ENCODE assay signal across 8 cellular contexts in genomic region chrX:63784902-63785692, GRCh38. TPM values are rescaled to one million over a fixed set of nuclear protein-coding genes. Genes with fewer than 3 reads are reported as not detected.
DNase-seq lines count a peak whose midpoint lies in the region; ATAC-seq and TF ChIP-seq lines count a peak whose summit lies in the region.

TSS of gene ARHGEF9 (minus strand) at chrX:63785214. CDS start at chrX:63785145, 69 bp downstream.

- intact Hi-C loops in right cardiac atrium (cut with DNase I), result no loop called here

- no peaks in the 10 kb centered on the region for H3K9me3 Mint-ChIP-seq in activated naive CD8-positive, alpha-beta T cell treated with anti-CD3 and anti-CD28 coated beads for 36 hours

- H2BK12ac ChIP-seq in trophoblast cell (ENCODE audit: low read length), result no peak within 1 kb of the TSS

- H4K12ac ChIP-seq in trophoblast cell (ENCODE audit: low read depth, low read length), result peak within 1 kb of the TSS; percentile 18

- peak within 1 kb of the TSS; percentile 79 for H3K4me2 ChIP-seq in trophoblast cell (ENCODE audit: low read length)

- POLR2A ChIA-PET in AG04450 (lab: Yijun Ruan, JAX), result no interaction called here

- peak within 1 kb of the TSS; percentile 55 for H3K4me3 Mint-ChIP-seq in activated naive CD8-positive, alpha-beta T cell treated with anti-CD3 and anti-CD28 coated beads for 36 hours

- ATAC-seq in right cardiac atrium (peak; percentile 79 to 82), HG03457 (IDR thresholded peaks at IDR 0.05; ENCODE audit: unreplicated experiment) (no peak), HG03139 (IDR thresholded peaks at IDR 0.05; ENCODE audit: unreplicated experiment) (no peak), GM18519 (IDR thresholded peaks at IDR 0.05; ENCODE audit: low FRiP score, unreplicated experiment) (no peak)

- no peak within 1 kb of the TSS for H2AK5ac ChIP-seq in trophoblast cell (ENCODE audit: low read length)

- H3K79me2 ChIP-seq in trophoblast cell (ENCODE audit: control insufficient read depth, insufficient read depth, low read length, poor library complexity), result no peaks in the 10 kb centered on the region

- H3K9ac ChIP-seq in trophoblast cell (ENCODE audit: low read length), result no peak within 1 kb of the TSS

- H3K4me3 ChIP-seq in AG04450 (ENCODE audit: low read depth, low read length) (peak within 1 kb of the TSS; percentile 37), H7 (ENCODE audit: insufficient read depth, low read depth, low read length) (peak within 1 kb of the TSS; percentile 48), right cardiac atrium (ENCODE audit: low read length) (peak within 1 kb of the TSS; percentile 70), trophoblast cell (ENCODE audit: low read depth, low read length) (no peak within 1 kb of the TSS)

- no peaks in the 10 kb centered on the region for H3K27me3 Mint-ChIP-seq in activated naive CD8-positive, alpha-beta T cell treated with anti-CD3 and anti-CD28 coated beads for 36 hours

- no peak within 1 kb of the TSS for H4K8ac ChIP-seq in trophoblast cell (ENCODE audit: low read depth, low read length)

- no peaks in the 10 kb centered on the region for H3K27me3 ChIP-seq in AG04450 (ENCODE audit: control insufficient read depth, insufficient read depth, low read length)
- no peaks in the 10 kb centered on the region for H3K27me3 ChIP-seq in H7 (ENCODE audit: control insufficient read depth, insufficient read depth, low read length)
- H3K27me3 ChIP-seq in right cardiac atrium (ENCODE audit: control insufficient read depth, insufficient read depth), result no peaks in the 10 kb centered on the region
- no peaks in the 10 kb centered on the region for H3K27me3 ChIP-seq in trophoblast cell (ENCODE audit: insufficient read depth, low read length)

- DNase-seq in AG04450 (ENCODE audit: low read depth, low spot score) (no peak), H7 (peak; percentile 78), right cardiac atrium (peak; percentile 30 to 70 (median 68)), trophoblast cell (no peak)
- DNase-seq in activated naive CD8-positive, alpha-beta T cell treated with anti-CD3 and anti-CD28 coated beads for 36 hours, result no peak

- H2BK5ac ChIP-seq in trophoblast cell (ENCODE audit: low read depth, low read length, poor library complexity), result no peak within 1 kb of the TSS

- H2AFZ ChIP-seq in trophoblast cell (ENCODE audit: insufficient read depth, low read length, poor library complexity), result peak within 1 kb of the TSS; percentile 83

- no peak within 1 kb of the TSS for H3K27ac ChIP-seq in AG04450 (ENCODE audit: low read depth, low read length)
- peak within 1 kb of the TSS; percentile 79 for H3K27ac ChIP-seq in right cardiac atrium (ENCODE audit: low read length)
- H3K27ac ChIP-seq in trophoblast cell (ENCODE audit: low read depth, low read length), result no peak within 1 kb of the TSS

- no peaks in the 10 kb centered on the region for H3K79me1 ChIP-seq in trophoblast cell (ENCODE audit: low read length)

- no peak within 1 kb of the TSS for H3K4ac ChIP-seq in trophoblast cell (ENCODE audit: low read depth, low read length)

- WGBS in right cardiac atrium, result 1% methylated on average over 30 of the region's 30 CpGs
- no CpG with 5 or more reads among the region's 30 CpGs for WGBS in trophoblast cell (ENCODE audit: extremely low coverage, insufficient coverage, insufficient read length)

- H3K4me1 ChIP-seq in right cardiac atrium (ENCODE audit: control insufficient read depth, insufficient read depth, low read length), result no peaks in the 10 kb centered on the region
- H3K4me1 ChIP-seq in trophoblast cell (ENCODE audit: control insufficient read depth in 1 of 2, insufficient read depth in 2 of 2, low read length in 2 of 2), result peaks cover 0 to 2% of the 10 kb centered on the region in 2 experiments

- H3K36me3 ChIP-seq in H7 (replicated peaks; ENCODE audit: control insufficient read depth, insufficient read depth, low read length) (no peaks in the 10 kb centered on the region), trophoblast cell (ENCODE audit: control insufficient read depth in 1 of 2, insufficient read depth in 2 of 2, low read length in 2 of 2) (no peaks in the 10 kb centered on the region)

- no peak within 1 kb of the TSS for H3K23ac ChIP-seq in trophoblast cell (ENCODE audit: low read length)

- no peak within 1 kb of the TSS for H3K27ac Mint-ChIP-seq in activated naive CD8-positive, alpha-beta T cell treated with anti-CD3 and anti-CD28 coated beads for 36 hours

- no peak within 1 kb of the TSS for H3K14ac ChIP-seq in trophoblast cell (ENCODE audit: low read length)

- TF ChIP-seq CTCF in AG04450 (IDR thresholded peaks at IDR 0.05; ENCODE audit: low read depth, low read length), result no peak

- H4K91ac ChIP-seq in trophoblast cell (ENCODE audit: low read depth, low read length), result no peak within 1 kb of the TSS

- no peak within 1 kb of the TSS for H3K18ac ChIP-seq in trophoblast cell (ENCODE audit: low read length)

- no peaks in the 10 kb centered on the region for H3K4me1 Mint-ChIP-seq in activated naive CD8-positive, alpha-beta T cell treated with anti-CD3 and anti-CD28 coated beads for 36 hours

- no peak within 1 kb of the TSS for H2BK120ac ChIP-seq in trophoblast cell (ENCODE audit: insufficient read depth, low read length, poor library complexity)

- CTCF ChIA-PET in AG04450 (lab: Charles Lee), result no interaction called here

- no peaks in the 10 kb centered on the region for H3K36me3 Mint-ChIP-seq in activated naive CD8-positive, alpha-beta T cell treated with anti-CD3 and anti-CD28 coated beads for 36 hours

- no peaks in the 10 kb centered on the region for H3K9me3 ChIP-seq in AG04450 (ENCODE audit: control insufficient read depth, insufficient read depth, low read length)
- H3K9me3 ChIP-seq in right cardiac atrium (ENCODE audit: control insufficient read depth, low read length), result no peaks in the 10 kb centered on the region
- no peaks in the 10 kb centered on the region for H3K9me3 ChIP-seq in trophoblast cell (ENCODE audit: insufficient read depth, low read depth, low read length)

RNA-seq across cellular contexts. Expression of gene ARHGEF9, which starts in this region (rescaled TPM):
- 8.4 and 9.1 TPM in 2 replicates for polyA plus RNA-seq in AG04450 (2011; rRNA removed)
- 11.4 and 18.7 TPM in 2 replicates for polyA minus RNA-seq in AG04450 (2011; rRNA and poly(A)+ RNA removed)
- total RNA-seq in H7 (2014; rRNA removed; shearing (Covaris generic)), result 16.5 and 34.0 TPM in 2 replicates
- total RNA-seq in activated naive CD8-positive, alpha-beta T cell treated with anti-CD3 and anti-CD28 coated beads for 36 hours, result 10 to 100 TPM; 13.3 to 14.7 TPM
- 100 to 1,000 TPM in 1 of 4 donors, 10 to 100 TPM in 3; 75.6 to 126 (median 87.2) TPM for total RNA-seq in right cardiac atrium
- 60.6 TPM for polyA plus RNA-seq in right cardiac atrium
- polyA plus RNA-seq in trophoblast cell (2013), result 9.4 and 10.0 TPM in 2 replicates

Comparison
In these comparisons a context has a peak if more than half of its experiments do, and no peak if none do; other contexts are left out.
1. DNase-seq: peak in H7 (single experiment) and right cardiac atrium (3 of 3); none in AG04450 (single experiment), activated naive CD8-positive, alpha-beta T cell treated with anti-CD3 and anti-CD28 coated beads for 36 hours (single experiment) and trophoblast cell (0 of 2).
2. ATAC-seq: peak in right cardiac atrium (2 of 2); none in HG03457 (single experiment), HG03139 (single experiment) and GM18519 (single experiment).